Comparison of ENCODE assay signal across 20 cellular contexts in genomic region chr1:79587229-79587628, GRCh38.
DNase-seq lines count a peak whose midpoint lies in the region; ATAC-seq and TF ChIP-seq lines count a peak whose summit lies in the region.
"Had no signal": no experiment of that assay in that cellular context is flagged by ENCODE, and none has a peak within 500 bp of the region (broad histone marks: within the 10 kb centered on the region; RNA-seq: fewer than 3 reads in every experiment).

No MANE protein-coding gene starts in this region.

- H3K27me3 ChIP-seq in SK-N-SH (ENCODE audit: insufficient read depth) (no peaks in the 10 kb centered on the region), PC-3 (ENCODE audit: low read length) (no peaks in the 10 kb centered on the region), aorta (ENCODE audit: control insufficient read depth in 1 of 2, insufficient read depth in 2 of 2, low read length in 1 of 2) (no peaks in the 10 kb centered on the region)
- H3K27me3 ChIP-seq: BLaER1, SJCRH30 had no signal

- H3K9me3 ChIP-seq in SK-N-SH: no peaks in the 10 kb centered on the region
- no peaks in the 10 kb centered on the region for H3K9me3 ChIP-seq in PC-3 (ENCODE audit: low read length)
- H3K9me3 ChIP-seq in aorta (ENCODE audit: control insufficient read depth, low read length): no peaks in the 10 kb centered on the region
- H3K9me3 ChIP-seq: BLaER1, SJCRH30 had no signal

- H3K4me1 ChIP-seq in SK-N-SH (ENCODE audit: control insufficient read depth in 1 of 2, insufficient read depth in 2 of 2, low read depth in 1 of 2, low read length in 1 of 2): no peaks in the 10 kb centered on the region
- no peaks in the 10 kb centered on the region for H3K4me1 ChIP-seq in PC-3 (ENCODE audit: insufficient read depth, low read length)
- H3K4me1 ChIP-seq in aorta (ENCODE audit: control insufficient read depth in 1 of 2, insufficient read depth in 2 of 2, low read length in 2 of 2): no peaks in the 10 kb centered on the region
- H3K4me1 ChIP-seq: BLaER1, SJCRH30 had no signal

- H3K9ac ChIP-seq in SK-N-SH (no peak overlapping the region), PC-3 (ENCODE audit: low read length) (no peak overlapping the region)
- H3K9ac ChIP-seq: BLaER1 had no signal

- ATAC-seq in SK-N-SH treated with all-trans-retinoic acid at 6 μM for 48 hours: no peak
- ATAC-seq in PC-3: 0 out of 2 replicates have a peak, but pooled peaks have one; percentile 24
- no peak for ATAC-seq in aorta (ENCODE audit: low FRiP score)
- ATAC-seq: CD8-positive, alpha-beta T cell; HCT116; Panc1 had no signal

- H3K36me3 ChIP-seq in SK-N-SH (replicated peaks in 1 of 2; ENCODE audit: control insufficient read depth in 1 of 2, insufficient read depth in 2 of 2, low read length in 1 of 2) (no peaks in the 10 kb centered on the region), PC-3 (ENCODE audit: low read depth, low read length) (no peaks in the 10 kb centered on the region), aorta (ENCODE audit: control insufficient read depth in 1 of 2, insufficient read depth in 2 of 2, low read length in 1 of 2) (no peaks in the 10 kb centered on the region)
- H3K36me3 ChIP-seq: BLaER1, SJCRH30 had no signal

- intact Hi-C loops in PC-3 (cut with micrococcal nuclease): loop anchor here (1.0 to 10.0 kb wide), 5 partner anchors 90 to 630 kb away; no protein-coding TSS in a partner anchor
- intact Hi-C loops in aorta (cut with DNase I): no loop called here

- TF ChIP-seq CTCF in SK-N-SH (IDR thresholded peaks at IDR 0.05) (peak; percentile 38), PC-3 (conservative IDR thresholded peaks at IDR 0.05; ENCODE audit: low read depth, low read length) (no peak)

- no peak overlapping the region for H2AFZ ChIP-seq in SK-N-SH (ENCODE audit: low read depth)
- H2AFZ ChIP-seq in PC-3 (ENCODE audit: low read length): no peak overlapping the region

- H3K9me2 ChIP-seq in SK-N-SH: no peaks in the 10 kb centered on the region; the same call in 1 of the 2 replicates
- no peaks in the 10 kb centered on the region for H3K9me2 ChIP-seq in PC-3 (replicated peaks; ENCODE audit: low read length)

- no peak; the same call in 1 of the 2 replicates for TF ChIP-seq RAD21 in SK-N-SH (IDR thresholded peaks at IDR 0.05; ENCODE audit: low read length)

- no peak for TF ChIP-seq EP300 in SK-N-SH (IDR thresholded peaks at IDR 0.05; ENCODE audit: borderline replicate concordance in 1 of 2, low read depth in 1 of 2, low read length in 1 of 2)

- DNase-seq in SK-N-SH (no peak), PC-3 (no peak), fibroblast of peridontal ligament (ENCODE audit: extremely low read depth) (peak; percentile 20), superior temporal gyrus (ENCODE audit: extremely low spot score) (no peak), aorta (no peak), COLO668 (lab: John Stamatoyannopoulos, UW; ENCODE audit: unreplicated experiment) (no peak)
- DNase-seq: CD8-positive, alpha-beta T cell; DMS53; EL; GOT3; KBM-7; MV-4-11; NCI-H1694 treated with DMSO at 0.1 percent for 48 hours; NCI-H345; NCI-H524 treated with DMSO at 0.1 percent for 48 hours; SJCRH30 had no signal

- H3K27ac ChIP-seq in SK-N-SH (ENCODE audit: low read depth in 2 of 2, low read length in 1 of 2): no peak overlapping the region
- no peak overlapping the region for H3K27ac ChIP-seq in PC-3 (ENCODE audit: low read length)
- H3K27ac ChIP-seq in aorta (ENCODE audit: low read depth in 1 of 2, low read length in 2 of 2): no peak overlapping the region
- H3K27ac ChIP-seq: BLaER1, SJCRH30 had no signal

- BruUV-seq in PC-3 (replicated peaks; lab: Mats Ljungman, UMichigan): no TSS peak

- H3K79me2 ChIP-seq in SK-N-SH (ENCODE audit: insufficient read depth): no peaks in the 10 kb centered on the region
- no peaks in the 10 kb centered on the region for H3K79me2 ChIP-seq in PC-3 (ENCODE audit: low read length)

- H3K4me2 ChIP-seq in SK-N-SH: no peak overlapping the region
- H3K4me2 ChIP-seq in PC-3 (ENCODE audit: low read length): no peak overlapping the region
- H3K4me2 ChIP-seq: BLaER1 had no signal

- POLR2A ChIA-PET in SK-N-SH (lab: Yijun Ruan, JAX): no interaction called here
- POLR2A ChIA-PET in PC-3 (lab: Charles Lee; ENCODE audit: unreplicated experiment): no interaction called here

- CTCF ChIA-PET in SK-N-SH (lab: Yijun Ruan, JAX) (interaction anchor here (1.2 kb wide), 1 partner anchor 91 kb away, joined by 3 read pairs; no protein-coding TSS in a partner anchor), PC-3 (lab: Charles Lee) (no interaction called here)

- no peaks in the 10 kb centered on the region for H3F3A ChIP-seq in SK-N-SH (replicated peaks; ENCODE audit: insufficient read depth)
- H3F3A ChIP-seq in PC-3 (ENCODE audit: low read length, unreplicated experiment): no peaks in the 10 kb centered on the region

- no peaks in the 10 kb centered on the region for H4K20me1 ChIP-seq in SK-N-SH (ENCODE audit: insufficient read depth)
- H4K20me1 ChIP-seq in PC-3 (ENCODE audit: low read length): no peaks in the 10 kb centered on the region
- H4K20me1 ChIP-seq: BLaER1 had no signal

- H3K4me3 ChIP-seq in SK-N-SH (ENCODE audit: low read depth in 2 of 2, low read length in 1 of 2) (no peak overlapping the region), PC-3 (ENCODE audit: low read length) (no peak overlapping the region), aorta (ENCODE audit: low read length in 2 of 2) (no peak overlapping the region)
- H3K4me3 ChIP-seq: BLaER1, SJCRH30 had no signal

TF ChIP-seq in SK-N-SH, 30 proteins besides CTCF, POLR2A, EP300 and RAD21 (continues in another document):
- TF ChIP-seq USF2 (IDR thresholded peaks at IDR 0.05; ENCODE audit: borderline replicate concordance, low read depth, low read length) (no peak), MAX (IDR thresholded peaks at IDR 0.05; ENCODE audit: low read depth) (no peak), MXI1 (IDR thresholded peaks at IDR 0.05; ENCODE audit: low read depth, low read length) (no peak)

TF ChIP-seq in SK-N-SH treated with all-trans-retinoic acid at 6 μM for 48 hours, 23 proteins besides CTCF, POLR2A, EP300 and RAD21 (continues in another document):
- TF ChIP-seq PATZ1 (CRISPR knock-in tag; IDR thresholded peaks at IDR 0.05; ENCODE audit: borderline replicate concordance): no peak
- TF ChIP-seq ZFP30 (CRISPR knock-in tag; IDR thresholded peaks at IDR 0.05): no peak
- no peak for TF ChIP-seq TSHZ2 (CRISPR knock-in tag; IDR thresholded peaks at IDR 0.05)
- no peak for TF ChIP-seq CSRNP3 (CRISPR knock-in tag; IDR thresholded peaks at IDR 0.05)
- no peak for TF ChIP-seq TCF4 (CRISPR knock-in tag; IDR thresholded peaks at IDR 0.05; ENCODE audit: borderline replicate concordance)
- TF ChIP-seq ESRRG (CRISPR knock-in tag; IDR thresholded peaks at IDR 0.05): no peak
- TF ChIP-seq GLIS3 (CRISPR knock-in tag; IDR thresholded peaks at IDR 0.05): no peak
- TF ChIP-seq OSR1 (CRISPR knock-in tag; IDR thresholded peaks at IDR 0.05): no peak
